Comparison of ENCODE assay signal across 16 cellular contexts in the genomic region with DNA sequence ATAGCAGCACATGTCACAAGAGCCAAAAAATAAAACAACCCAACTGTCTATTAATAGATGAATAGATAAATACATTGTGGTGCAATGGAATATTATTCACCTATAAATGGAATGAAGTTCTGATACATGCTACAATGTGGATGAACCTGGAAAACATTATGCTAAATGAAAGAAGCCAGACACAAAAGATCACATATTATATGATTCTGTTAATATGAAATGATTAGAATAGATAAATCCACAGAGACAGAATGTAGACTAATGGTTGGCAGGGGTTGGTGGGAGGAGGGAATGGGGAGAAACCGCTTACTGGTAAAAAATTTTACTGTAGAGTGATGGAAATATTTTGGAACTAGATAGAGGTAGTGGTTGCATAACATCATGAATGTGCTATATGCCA. TPM values are rescaled to one million over a fixed set of nuclear protein-coding genes. Genes with fewer than 3 reads are reported as not detected.
A peak's percentile ranks its signal among the peaks of the same experiment; 100 is the strongest.
DNase-seq lines count a peak whose midpoint lies in the region; ATAC-seq and TF ChIP-seq lines count a peak whose summit lies in the region.
"Had no signal": no experiment of that assay in that cellular context is flagged by ENCODE, and none has a peak within 500 bp of the region (broad histone marks: within the 10 kb centered on the region; RNA-seq: fewer than 3 reads in every experiment).

No MANE protein-coding gene starts in this region.

- no peak for TF ChIP-seq RAD21 in SK-N-SH (IDR thresholded peaks at IDR 0.05; ENCODE audit: low read length)

- no peak for ATAC-seq in activated T-helper 17 cell treated with anti-CD3 and anti-CD28 coated beads, Interleukin-2, amount 50 U/mL, for 72 hours (replicated peaks)
- no peak for ATAC-seq in psoas muscle
- ATAC-seq: A549, GM23338 had no signal

- no peak for TF ChIP-seq POLR2A in stomach (IDR thresholded peaks at IDR 0.05)

- H3F3A ChIP-seq in SK-N-SH (replicated peaks; ENCODE audit: insufficient read depth) = no peaks in the 10 kb centered on the region

- peaks cover 7 to 14% of the 10 kb centered on the region in 2 experiments for H3K36me3 ChIP-seq in SK-N-SH (replicated peaks in 1 of 2; ENCODE audit: control insufficient read depth in 1 of 2, insufficient read depth in 2 of 2, low read length in 1 of 2)
- peaks cover 0 to 28% of the 10 kb centered on the region in 2 donors for H3K36me3 ChIP-seq in psoas muscle (ENCODE audit: insufficient read depth in 1 of 2, low read depth in 1 of 2)
- H3K36me3 ChIP-seq in stomach = peaks cover 5 to 38% (median 32%) of the 10 kb centered on the region in 4 donors

- no peak overlapping the region for H3K4me2 ChIP-seq in SK-N-SH
- H3K4me2 ChIP-seq: A549, GM23338 had no signal

- no peaks in the 10 kb centered on the region for H3K9me3 Mint-ChIP-seq in activated naive CD4-positive, alpha-beta T cell treated with anti-CD3 and anti-CD28 coated beads, Interleukin-2, amount 50 U/mL, for 24 hours
- no peaks in the 10 kb centered on the region for H3K9me3 Mint-ChIP-seq in activated T-helper 17 cell treated with anti-CD3 and anti-CD28 coated beads, Interleukin-2, amount 50 U/mL, for 72 hours
- H3K9me3 Mint-ChIP-seq: GM23338 had no signal

- no peak overlapping the region for H2AFZ ChIP-seq in SK-N-SH (ENCODE audit: low read depth)
- H2AFZ ChIP-seq: GM23338 had no signal

- no peaks in the 10 kb centered on the region for H3K27me3 ChIP-seq in SK-N-SH (ENCODE audit: insufficient read depth)
- H3K27me3 ChIP-seq in psoas muscle (ENCODE audit: insufficient read depth in 3 of 3, low read length in 2 of 3) = no peaks in the 10 kb centered on the region
- H3K27me3 ChIP-seq in stomach = no peaks in the 10 kb centered on the region

- intact Hi-C loops in psoas muscle (cut with DNase I) = no loop called here
- intact Hi-C loops in stomach (cut with DNase I; ENCODE audit: low total_unique reads) = no loop called here

- H3K27ac Mint-ChIP-seq in activated naive CD4-positive, alpha-beta T cell treated with anti-CD3 and anti-CD28 coated beads, Interleukin-2, amount 50 U/mL, for 24 hours = peak overlapping the region; percentile 46
- peak overlapping the region; percentile 50 for H3K27ac Mint-ChIP-seq in activated T-helper 17 cell treated with anti-CD3 and anti-CD28 coated beads, Interleukin-2, amount 50 U/mL, for 72 hours
- H3K27ac Mint-ChIP-seq: GM23338 had no signal

- H3K4me1 ChIP-seq in SK-N-SH (ENCODE audit: control insufficient read depth in 1 of 2, insufficient read depth in 2 of 2, low read depth in 1 of 2, low read length in 1 of 2) (peaks cover 11 to 19% of the 10 kb centered on the region in 2 experiments; a peak in 3 of 4 replicates), psoas muscle (peaks cover 62% of the 10 kb centered on the region), stomach (peaks cover 8 to 79% (median 46%) of the 10 kb centered on the region in 4 donors)
- H3K4me1 ChIP-seq: A549 had no signal

- H4K20me1 ChIP-seq in SK-N-SH (ENCODE audit: insufficient read depth) = no peaks in the 10 kb centered on the region

- DNase-seq in activated naive CD4-positive, alpha-beta T cell treated with Interleukin-2 at 50 U/mL for 16 hours = no peak
- DNase-seq in SK-N-SH (no peak), psoas muscle (no peak), NAMALWA (ENCODE audit: low spot score) (no peak), stomach (no peak), NCI-H2227 treated with DMSO at 0.1 percent for 48 hours (lab: John Stamatoyannopoulos, UW) (no peak)
- DNase-seq: AML-193, Caco-2, HCEC 1CT had no signal

- no peak overlapping the region for H3K27ac ChIP-seq in SK-N-SH (ENCODE audit: low read depth in 2 of 2, low read length in 1 of 2)
- H3K27ac ChIP-seq in psoas muscle = peak overlapping the region; percentile 18
- no peak overlapping the region for H3K27ac ChIP-seq in stomach
- H3K27ac ChIP-seq: 22Rv1, A549, C4-2B, HL-60 had no signal

- CTCF ChIA-PET in SK-N-SH (lab: Yijun Ruan, JAX) = interaction anchor here (0.9 to 4.3 kb wide), 5 partner anchors 11 to 220 kb away, joined by 3 to 23 read pairs (median 7); partner anchors contain the start of gene STIM1

- H3K9me3 ChIP-seq in SK-N-SH (no peaks in the 10 kb centered on the region), psoas muscle (no peaks in the 10 kb centered on the region), stomach (no peaks in the 10 kb centered on the region)
- H3K9me3 ChIP-seq: A549, Caco-2 had no signal

- no peak overlapping the region for H3K9ac ChIP-seq in SK-N-SH

- H3K27me3 Mint-ChIP-seq in activated naive CD4-positive, alpha-beta T cell treated with anti-CD3 and anti-CD28 coated beads, Interleukin-2, amount 50 U/mL, for 24 hours = no peaks in the 10 kb centered on the region
- H3K27me3 Mint-ChIP-seq in activated T-helper 17 cell treated with anti-CD3 and anti-CD28 coated beads, Interleukin-2, amount 50 U/mL, for 72 hours = no peaks in the 10 kb centered on the region

- peaks cover 16% of the 10 kb centered on the region for H3K36me3 Mint-ChIP-seq in activated naive CD4-positive, alpha-beta T cell treated with anti-CD3 and anti-CD28 coated beads, Interleukin-2, amount 50 U/mL, for 24 hours
- H3K36me3 Mint-ChIP-seq in activated T-helper 17 cell treated with anti-CD3 and anti-CD28 coated beads, Interleukin-2, amount 50 U/mL, for 72 hours (ENCODE audit: low read depth) = peaks cover 59% of the 10 kb centered on the region

- H3K79me2 ChIP-seq in SK-N-SH (ENCODE audit: insufficient read depth) = no peaks in the 10 kb centered on the region

- TF ChIP-seq EP300 in SK-N-SH (IDR thresholded peaks at IDR 0.05; ENCODE audit: borderline replicate concordance in 1 of 2, low read depth in 1 of 2, low read length in 1 of 2) (peak in 1 of 2 experiments; percentile 77; a peak in 2 of 4 replicates), stomach (IDR thresholded peaks at IDR 0.05) (no peak)

- no peak overlapping the region for H3K4me3 ChIP-seq in SK-N-SH (ENCODE audit: low read depth in 2 of 2, low read length in 1 of 2)
- no peak overlapping the region for H3K4me3 ChIP-seq in psoas muscle
- no peak overlapping the region for H3K4me3 ChIP-seq in stomach
- H3K4me3 ChIP-seq: A549, GM23338 had no signal

- POLR2A ChIA-PET in SK-N-SH (lab: Yijun Ruan, JAX) = no interaction called here

- H3K9me2 ChIP-seq in SK-N-SH = no peaks in the 10 kb centered on the region

- no peak overlapping the region for H3K4me3 Mint-ChIP-seq in activated naive CD4-positive, alpha-beta T cell treated with anti-CD3 and anti-CD28 coated beads, Interleukin-2, amount 50 U/mL, for 24 hours
- H3K4me3 Mint-ChIP-seq in activated T-helper 17 cell treated with anti-CD3 and anti-CD28 coated beads, Interleukin-2, amount 50 U/mL, for 72 hours = no peak overlapping the region
- H3K4me3 Mint-ChIP-seq: GM23338 had no signal

- no peak for TF ChIP-seq CTCF in SK-N-SH (IDR thresholded peaks at IDR 0.05)
- no peak for TF ChIP-seq CTCF in psoas muscle (IDR thresholded peaks at IDR 0.05)
- no peak for TF ChIP-seq CTCF in stomach (IDR thresholded peaks at IDR 0.05)

- peaks cover 57% of the 10 kb centered on the region for H3K4me1 Mint-ChIP-seq in activated naive CD4-positive, alpha-beta T cell treated with anti-CD3 and anti-CD28 coated beads, Interleukin-2, amount 50 U/mL, for 24 hours
- H3K4me1 Mint-ChIP-seq in activated T-helper 17 cell treated with anti-CD3 and anti-CD28 coated beads, Interleukin-2, amount 50 U/mL, for 72 hours = peaks cover 31% of the 10 kb centered on the region
- H3K4me1 Mint-ChIP-seq: GM23338 had no signal

- 85% methylated on average over 1 of the region's 1 CpG for WGBS in SK-N-SH (ENCODE audit: low lambda C conversion rate)
- 88 to 93% (median 90%) methylated on average over 1 of the region's 1 CpG for WGBS in psoas muscle, 3 donors
- 88 to 100% (median 94%) methylated on average over 1 of the region's 1 CpG for WGBS in stomach, 5 donors

TF ChIP-seq in SK-N-SH, 30 proteins besides CTCF, POLR2A, EP300 and RAD21:
- TF ChIP-seq TCF12 (IDR thresholded peaks at IDR 0.05) = peak; percentile 20; the same call in 1 of the 2 replicates
- TF ChIP-seq POLR2AphosphoS5 (IDR thresholded peaks at IDR 0.05; ENCODE audit: low read depth, low read length) = no peak

RNA-seq across cellular contexts. Expression of gene RRM1, which starts 32.9 kb away (rescaled TPM):
- polyA plus RNA-seq in SK-N-SH (2012; rRNA removed) (28.2 and 31.6 TPM in 2 replicates), psoas muscle (10 to 100 TPM; 11.3 to 25.7 (median 13.9) TPM), stomach (10 to 100 TPM; 16.6 to 20.6 (median 17.2) TPM)
- polyA plus RNA-seq in SK-N-SH (2012; cell fraction: cytosol; rRNA removed) = 38.5 and 38.8 TPM in 2 replicates
- 16.0 and 32.7 TPM in 2 replicates for polyA plus RNA-seq in SK-N-SH (2012; cell fraction: nucleus; rRNA removed)
- total RNA-seq in activated T-helper 17 cell treated with anti-CD3 and anti-CD28 coated beads, Interleukin-2, amount 50 U/mL, for 72 hours = 100 to 1,000 TPM; 193 to 204 TPM
- total RNA-seq in psoas muscle (10 to 100 TPM; 31.0 to 45.8 (median 37.6) TPM), stomach (100 to 1,000 TPM in 1 of 5 donors, 10 to 100 TPM in 4; 20.4 to 100 (median 78.4) TPM)
